Comparison of ENCODE assay signal across 17 cellular contexts in the genomic region with DNA sequence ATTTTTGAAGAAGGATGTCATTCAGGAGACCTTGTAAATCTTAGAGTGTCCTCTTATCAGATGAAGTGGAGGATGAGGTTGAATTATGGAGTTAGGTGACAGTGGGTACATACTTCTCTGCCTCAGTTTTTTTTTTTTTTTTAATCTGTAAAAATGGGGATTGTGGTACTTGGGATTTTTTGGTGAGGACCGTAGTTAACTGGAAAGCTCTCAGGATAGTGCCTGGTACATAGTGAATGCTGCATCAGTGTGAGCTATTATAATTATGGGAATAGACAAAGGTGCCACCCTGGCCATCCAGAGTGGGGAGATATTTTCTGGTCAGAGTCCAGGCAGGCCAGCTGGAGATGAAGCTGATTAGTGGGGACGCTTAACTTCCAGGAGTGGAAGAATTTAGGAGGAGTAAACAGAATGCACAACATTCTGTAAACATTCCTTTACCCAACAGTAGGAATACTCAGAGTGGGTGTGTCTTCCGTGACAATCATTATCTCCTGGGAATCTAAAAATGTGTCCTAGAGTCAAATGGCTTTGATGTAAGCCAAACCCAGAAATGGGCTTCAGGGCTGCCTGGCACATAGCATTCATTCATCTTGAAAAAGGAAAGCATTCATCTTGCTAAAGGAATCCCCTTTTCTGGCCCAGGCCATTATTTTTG. TPM values are rescaled to one million over a fixed set of nuclear protein-coding genes. Genes with fewer than 3 reads are reported as not detected.
"Had no signal": no experiment of that assay in that cellular context is flagged by ENCODE, and none has a peak within 500 bp of the region (broad histone marks: within the 10 kb centered on the region; RNA-seq: fewer than 3 reads in every experiment).

No MANE protein-coding gene starts in this region.

RNA-seq across cellular contexts. Expression of gene PSG1, which starts 47.4 kb away (rescaled TPM):
- total RNA-seq: activated CD4-positive, alpha-beta T cell treated with anti-CD3 and anti-CD28 coated beads for 36 hours; activated CD8-positive, alpha-beta memory T cell treated with anti-CD3 and anti-CD28 coated beads, Interleukin-2, amount 10 ng/mL, durations not matched to agents 7 days and 5 days; activated CD8-positive, alpha-beta T cell treated with anti-CD3 and anti-CD28 coated beads, Interleukin-2, amount 10 ng/mL, durations not matched to agents 7 days and 5 days; activated T-helper 2 cell treated with anti-CD3 and anti-CD28 coated beads, Interferon-gamma antibody, Interleukin-2, Interleukin-4, amounts not matched to agents 10 μg/mL and 5 μg/mL and 100 μg/mL, durations not matched to agents 14 hours and 24 hours and 36 hours; breast epithelium; colonic mucosa; foreskin keratinocyte; heart right ventricle; left lung; lower lobe of right lung; mucosa of descending colon; osteocyte; progenitor cell of endocrine pancreas; right lobe of liver; upper lobe of left lung; vagina had no signal
- polyA plus RNA-seq: esophagus, foreskin keratinocyte, heart right ventricle had no signal
